In genomic region chr14:89165810-89166209, GRCh38 we compare ENCODE assay signal across 11 cellular contexts.
DNase-seq lines count a peak whose midpoint lies in the region; ATAC-seq and FAIRE-seq lines count a peak whose summit lies in the region.
"Had no signal": no experiment of that assay in that cellular context is flagged by ENCODE, and none has a peak within 500 bp of the region (broad histone marks: within the 10 kb centered on the region; RNA-seq: fewer than 3 reads in every experiment).

No MANE protein-coding gene starts in this region.

- H3K4me3 Mint-ChIP-seq in central memory CD8-positive, alpha-beta T cell = peak overlapping the region; percentile 53
- H3K4me3 Mint-ChIP-seq in activated T-helper 17 cell treated with anti-CD3 and anti-CD28 coated beads, Interleukin-2, amount 50 U/mL, for 72 hours = no peak overlapping the region

- H3K4me1 Mint-ChIP-seq in central memory CD8-positive, alpha-beta T cell = peaks cover 26% of the 10 kb centered on the region
- H3K4me1 Mint-ChIP-seq in activated T-helper 17 cell treated with anti-CD3 and anti-CD28 coated beads, Interleukin-2, amount 50 U/mL, for 72 hours = no peaks in the 10 kb centered on the region

- peaks cover 0 to 9% of the 10 kb centered on the region in 2 donors for H3K4me1 ChIP-seq in small intestine (ENCODE audit: control insufficient read depth in 2 of 2, insufficient read depth in 1 of 2, low read depth in 1 of 2, low read length in 1 of 2)

- ATAC-seq in GM19324 (IDR thresholded peaks at IDR 0.05; ENCODE audit: low FRiP score, unreplicated experiment) = peak; percentile 4
- ATAC-seq in HG02870 (IDR thresholded peaks at IDR 0.05; ENCODE audit: unreplicated experiment) = peak; percentile 13
- ATAC-seq in central memory CD8-positive, alpha-beta T cell (replicated peaks; ENCODE audit: extremely low read depth, poor library complexity, severe bottlenecking) = no peak
- ATAC-seq in activated T-helper 17 cell treated with anti-CD3 and anti-CD28 coated beads, Interleukin-2, amount 50 U/mL, for 72 hours (replicated peaks) = no peak

- H3K9me3 Mint-ChIP-seq in central memory CD8-positive, alpha-beta T cell = no peaks in the 10 kb centered on the region
- H3K9me3 Mint-ChIP-seq in activated T-helper 17 cell treated with anti-CD3 and anti-CD28 coated beads, Interleukin-2, amount 50 U/mL, for 72 hours = no peaks in the 10 kb centered on the region

- no peak overlapping the region for H3K4me3 ChIP-seq in small intestine (ENCODE audit: low read depth in 1 of 2, low read length in 2 of 2)

- no peaks in the 10 kb centered on the region for H3K27me3 Mint-ChIP-seq in central memory CD8-positive, alpha-beta T cell
- H3K27me3 Mint-ChIP-seq in activated T-helper 17 cell treated with anti-CD3 and anti-CD28 coated beads, Interleukin-2, amount 50 U/mL, for 72 hours = no peaks in the 10 kb centered on the region

- H3K9me3 ChIP-seq in small intestine (ENCODE audit: control insufficient read depth, low read depth) = no peaks in the 10 kb centered on the region

- DNase-seq in central memory CD8-positive, alpha-beta T cell (ENCODE audit: low spot score in 2 of 2) = no peak
- DNase-seq in small intestine = no peak
- DNase-seq in HPDE6-E6E7 (ENCODE audit: extremely low spot score) = no peak
- DNase-seq in NCI-H748 treated with DMSO at 0.1 percent for 48 hours (lab: John Stamatoyannopoulos, UW) = no peak
- DNase-seq in central memory CD4-positive, alpha-beta T cell = no peak
- DNase-seq: activated naive CD4-positive, alpha-beta T cell; NCI-H2081 treated with DMSO at 0.1 percent for 48 hours; T-helper 1 cell had no signal

- H3K36me3 ChIP-seq in small intestine (ENCODE audit: control insufficient read depth in 2 of 2, insufficient read depth in 2 of 2, low read length in 2 of 2) = peaks cover 3 to 6% of the 10 kb centered on the region in 2 donors

- peak overlapping the region; percentile 74 for H3K27ac Mint-ChIP-seq in central memory CD8-positive, alpha-beta T cell (ENCODE audit: low read depth)
- H3K27ac Mint-ChIP-seq in activated T-helper 17 cell treated with anti-CD3 and anti-CD28 coated beads, Interleukin-2, amount 50 U/mL, for 72 hours = no peak overlapping the region

- FAIRE-seq in small intestine (lab: Jason Lieb, UNC) = no peak

- H3K27ac ChIP-seq in small intestine (ENCODE audit: low read depth in 1 of 2, low read length in 1 of 2) = peak overlapping the region; percentile 25 to 80

- H3K27me3 ChIP-seq in small intestine (ENCODE audit: control insufficient read depth in 2 of 2, insufficient read depth in 2 of 2, low read length in 2 of 2) = no peaks in the 10 kb centered on the region

- peaks cover 33% of the 10 kb centered on the region for H3K36me3 Mint-ChIP-seq in central memory CD8-positive, alpha-beta T cell (ENCODE audit: insufficient read depth)
- peaks cover 34% of the 10 kb centered on the region for H3K36me3 Mint-ChIP-seq in activated T-helper 17 cell treated with anti-CD3 and anti-CD28 coated beads, Interleukin-2, amount 50 U/mL, for 72 hours (ENCODE audit: low read depth)

- WGBS in small intestine, 3 donors = 31 to 45% (median 31%) methylated on average over 3 of the region's 3 CpGs

Comparison
In these comparisons a context has a peak if more than half of its experiments do, and no peak if none do; other contexts are left out.
1. ATAC-seq: peak in GM19324 (single experiment) and HG02870 (single experiment); none in central memory CD8-positive, alpha-beta T cell (single experiment) and activated T-helper 17 cell treated with anti-CD3 and anti-CD28 coated beads, Interleukin-2, amount 50 U/mL, for 72 hours (single experiment).